In genomic region chr11:92266821-92267220, GRCh38 we compare ENCODE assay signal across 28 cellular contexts. TPM values are rescaled to one million over a fixed set of nuclear protein-coding genes. Genes with fewer than 3 reads are reported as not detected.
DNase-seq lines count a peak whose midpoint lies in the region; ATAC-seq and TF ChIP-seq lines count a peak whose summit lies in the region.
"Had no signal": no experiment of that assay in that cellular context is flagged by ENCODE, and none has a peak within 500 bp of the region (broad histone marks: within the 10 kb centered on the region; RNA-seq: fewer than 3 reads in every experiment).

No MANE protein-coding gene starts in this region.

- H3K27me3 ChIP-seq in hepatocyte (no peaks in the 10 kb centered on the region), mesendoderm (ENCODE audit: insufficient read depth, low read length, poor library complexity) (no peaks in the 10 kb centered on the region)
- H3K27me3 ChIP-seq: gastroesophageal sphincter, tibial artery had no signal

- H3K79me1 ChIP-seq in mesendoderm (ENCODE audit: low read length): peaks cover 5% of the 10 kb centered on the region

- no peaks in the 10 kb centered on the region for H3K79me2 ChIP-seq in hepatocyte
- peaks cover 8% of the 10 kb centered on the region for H3K79me2 ChIP-seq in mesendoderm (ENCODE audit: control insufficient read depth, insufficient read depth, low read length)

- no peak overlapping the region for H2AFZ ChIP-seq in hepatocyte
- H2AFZ ChIP-seq: GM23248 had no signal

- no peak overlapping the region for H3K18ac ChIP-seq in mesendoderm (ENCODE audit: low read length)

- no peak overlapping the region for H2BK15ac ChIP-seq in mesendoderm (replicated peaks; ENCODE audit: low read depth)

- H3K4me2 ChIP-seq in hepatocyte: no peak overlapping the region
- H3K4me2 ChIP-seq in mesendoderm (ENCODE audit: low read length): no peak overlapping the region
- H3K4me2 ChIP-seq: KMS-11 had no signal

- H3K27ac ChIP-seq in hepatocyte: peak overlapping the region; percentile 45
- H3K27ac ChIP-seq in mesendoderm (ENCODE audit: low read depth, low read length): no peak overlapping the region
- H3K27ac ChIP-seq: gastroesophageal sphincter, GM23248, KMS-11, left ventricle myocardium inferior, prostate gland, tibial artery had no signal

- no peak overlapping the region for H4K8ac ChIP-seq in mesendoderm (ENCODE audit: low read depth, low read length)

- H2AK5ac ChIP-seq in mesendoderm (ENCODE audit: low read length): no peak overlapping the region

- H3K9ac ChIP-seq in mesendoderm (ENCODE audit: low read length): no peak overlapping the region
- H3K9ac ChIP-seq: GM23248, KMS-11 had no signal

- intact Hi-C loops in Right ventricle myocardium inferior (cut with DNase I): no loop called here
- intact Hi-C loops in left cardiac atrium (cut with DNase I): no loop called here

- H3K4me1 ChIP-seq in hepatocyte (ENCODE audit: insufficient read depth): peaks cover 11% of the 10 kb centered on the region
- peaks cover 10% of the 10 kb centered on the region for H3K4me1 ChIP-seq in mesendoderm (ENCODE audit: control insufficient read depth, low read depth, low read length)
- H3K4me1 ChIP-seq: left ventricle myocardium inferior, prostate gland had no signal

- 70% methylated on average over 4 of the region's 4 CpGs for WGBS in hepatocyte (ENCODE audit: low lambda C conversion rate, missing lambda C conversion rate)
- no CpG with 5 or more reads among the region's 4 CpGs for WGBS in mesendoderm (ENCODE audit: extremely low coverage, insufficient coverage, low lambda C conversion rate)

- no peaks in the 10 kb centered on the region for H3K9me3 ChIP-seq in hepatocyte (ENCODE audit: low read depth)
- H3K9me3 ChIP-seq: gastroesophageal sphincter, left ventricle myocardium inferior, prostate gland, tibial artery had no signal

- no peak overlapping the region for H4K5ac ChIP-seq in mesendoderm (ENCODE audit: low read length)

- H3K36me3 ChIP-seq in hepatocyte (replicated peaks; ENCODE audit: insufficient read depth, low read depth): no peaks in the 10 kb centered on the region
- H3K36me3 ChIP-seq in mesendoderm (ENCODE audit: control insufficient read depth, insufficient read depth, low read length): no peaks in the 10 kb centered on the region
- H3K36me3 ChIP-seq: gastroesophageal sphincter, left ventricle myocardium inferior, prostate gland, tibial artery had no signal

- H3K9me2 ChIP-seq in hepatocyte (replicated peaks; ENCODE audit: insufficient read depth): no peaks in the 10 kb centered on the region

- H3K4ac ChIP-seq in mesendoderm (ENCODE audit: low read depth, low read length): no peak overlapping the region

- H3K4me3 ChIP-seq in hepatocyte (no peak overlapping the region), mesendoderm (ENCODE audit: low read length) (no peak overlapping the region), foreskin fibroblast (ENCODE audit: low read depth in 1 of 2, low read length in 2 of 2) (no peak overlapping the region)
- H3K4me3 ChIP-seq: gastroesophageal sphincter, GM23248, left ventricle myocardium inferior, prostate gland, tibial artery had no signal

- no peak overlapping the region for H2BK5ac ChIP-seq in mesendoderm (ENCODE audit: low read length)

- ATAC-seq in Right ventricle myocardium inferior (no peak), left cardiac atrium (no peak), HG03095 (IDR thresholded peaks at IDR 0.05; ENCODE audit: unreplicated experiment) (no peak), GM19455 (IDR thresholded peaks at IDR 0.05; ENCODE audit: unreplicated experiment) (no peak)
- ATAC-seq: gastroesophageal sphincter; naive thymus-derived CD4-positive, alpha-beta T cell had no signal

- no peaks in the 10 kb centered on the region for H4K20me1 ChIP-seq in hepatocyte (ENCODE audit: insufficient read depth, poor library complexity, severe bottlenecking)

- peak overlapping the region; percentile 52 for H3K56ac ChIP-seq in mesendoderm (ENCODE audit: low read length)

- TF ChIP-seq CTCF in hepatocyte (IDR thresholded peaks at IDR 0.05; ENCODE audit: poor library complexity) (no peak), foreskin fibroblast (IDR thresholded peaks at IDR 0.05; ENCODE audit: low read depth, low read length) (no peak)

- H3K23ac ChIP-seq in mesendoderm (ENCODE audit: low read length): no peak overlapping the region

- DNase-seq in Right ventricle myocardium inferior (ENCODE audit: missing footprints) (peak; percentile 28), left cardiac atrium (no peak), hepatocyte (ENCODE audit: low spot score) (peak; percentile 61), mesendoderm (peak; percentile 44), NCI-H1436 treated with DMSO at 0.1 percent for 48 hours (lab: John Stamatoyannopoulos, UW) (no peak), foreskin fibroblast (no peak)
- DNase-seq: 8988T; activated CD4-positive, alpha-beta T cell treated with anti-CD3 and anti-CD28 coated beads, Interleukin-2, amount 10 ng/mL, durations not matched to agents 7 days and 5 days; amniotic stem cell; DMS79 treated with DMSO at 0.1 percent for 48 hours; GDM1; GM23248; hippocampal formation; left ventricle myocardium inferior; MM.1S; naive thymus-derived CD4-positive, alpha-beta T cell; NCI-H2081 treated with DMSO at 0.1 percent for 48 hours; NCI-H226; NCI-H774; stimulated activated CD4-positive, alpha-beta T cell treated with anti-CD3 and anti-CD28 coated beads, Interleukin-4, amount 100 ng/mL, for 4 hours; T1000; tibial artery had no signal

- H2BK120ac ChIP-seq in mesendoderm (ENCODE audit: low read depth, low read length): no peak overlapping the region

RNA-seq across cellular contexts. Expression of gene FAT3, which starts 42.2 kb away (rescaled TPM):
- total RNA-seq in Right ventricle myocardium inferior (0.03 TPM), left cardiac atrium (under 1 TPM; 0.77 to 0.92 TPM), hepatocyte (15.9 and 17.4 TPM in 2 replicates)
- polyA plus RNA-seq in hepatocyte: 1.8 and 2.9 TPM in 2 replicates
- 5.7 TPM for polyA plus RNA-seq in mesendoderm (2013, experiment 1 of 2)
- 6.0 TPM for polyA plus RNA-seq in mesendoderm (2013, experiment 2 of 2)
- total RNA-seq: activated CD4-positive, alpha-beta T cell treated with anti-CD3 and anti-CD28 coated beads, Interleukin-2, amount 10 ng/mL, durations not matched to agents 7 days and 5 days; activated CD8-positive, alpha-beta memory T cell treated with anti-CD3 and anti-CD28 coated beads for 36 hours; naive thymus-derived CD4-positive, alpha-beta T cell had no signal
- polyA plus RNA-seq: naive thymus-derived CD4-positive, alpha-beta T cell had no signal

Comparison
In these comparisons a context has a peak if more than half of its experiments do, and no peak if none do; other contexts are left out.
1. DNase-seq: peak in Right ventricle myocardium inferior (single experiment), hepatocyte (single experiment) and mesendoderm (single experiment); none in left cardiac atrium (single experiment), NCI-H1436 treated with DMSO at 0.1 percent for 48 hours (single experiment) and foreskin fibroblast (0 of 2).